Comparison of ENCODE assay signal across 7 cellular contexts in genomic region chr7:34918198-34918859, GRCh38.
DNase-seq lines count a peak whose midpoint lies in the region; FAIRE-seq and TF ChIP-seq lines count a peak whose summit lies in the region.
"Not testable (repeated sequence)": the region's sequence is repeated elsewhere in the genome, so short reads cannot be mapped to it uniquely, and the experiment has no call there.

No MANE protein-coding gene starts in this region.

- H3K27ac ChIP-seq in HEK293 (ENCODE audit: extremely low read depth, low read depth, low read length); neural progenitor cell: not testable (repeated sequence)

- not testable (repeated sequence) for H3K36me3 ChIP-seq in HEK293 (ENCODE audit: control insufficient read depth in 2 of 2, insufficient read depth in 1 of 2, low read length in 2 of 2); neural progenitor cell

- DNase-seq in DMS79 (lab: John Stamatoyannopoulos, UW) (peak; percentile 4), NCI-H446 treated with DMSO at 0.1 percent for 48 hours (lab: John Stamatoyannopoulos, UW) (peak; percentile 10), astrocyte of the cerebellum (ENCODE audit: low read depth) (peak; percentile 20), fibroblast of the aortic adventitia (ENCODE audit: low read depth) (peak; percentile 4)
- DNase-seq in neural progenitor cell (ENCODE audit: low spot score); urothelium cell line (ENCODE audit: low spot score): not testable (repeated sequence)

- H2AFZ ChIP-seq in neural progenitor cell (replicated peaks), result not testable (repeated sequence)

- not testable (repeated sequence) for H3K4me3 ChIP-seq in HEK293 (ENCODE audit: low read depth, low read length); astrocyte of the cerebellum (ENCODE audit: low read depth, low read length); fibroblast of the aortic adventitia (ENCODE audit: low read depth, low read length); neural progenitor cell

- H3K27me3 ChIP-seq in neural progenitor cell, result not testable (repeated sequence)

- not testable (repeated sequence) for H3K9ac ChIP-seq in neural progenitor cell

- H3K4me3 Mint-ChIP-seq in neural progenitor cell, result not testable (repeated sequence)

- H3K9me3 ChIP-seq in HEK293 (ENCODE audit: control insufficient read depth, insufficient read depth, low read depth, low read length); neural progenitor cell (ENCODE audit: low read depth): not testable (repeated sequence)

- CTCF ChIA-PET in HEK293 (lab: Yijun Ruan, JAX), result interaction anchor here (0.7 kb wide), 1 partner anchor 10 kb away, joined by 4 read pairs; no protein-coding TSS in a partner anchor

- not testable (repeated sequence) for H4K20me1 ChIP-seq in neural progenitor cell (ENCODE audit: low read depth)

- not testable (repeated sequence) for H3K36me3 Mint-ChIP-seq in neural progenitor cell

- TF ChIP-seq CTCF in HEK293 (tag by site-specific recombination; IDR thresholded peaks at IDR 0.05); astrocyte of the cerebellum (IDR thresholded peaks at IDR 0.05; ENCODE audit: low read depth, low read length, missing control alignments); fibroblast of the aortic adventitia (IDR thresholded peaks at IDR 0.05; ENCODE audit: insufficient read depth, low read length); neural progenitor cell (IDR thresholded peaks at IDR 0.05): not testable (repeated sequence)

- H3K4me1 Mint-ChIP-seq in neural progenitor cell, result peaks cover 17% of the 10 kb centered on the region

- in situ Hi-C loops in astrocyte of the cerebellum (cut with HindIII; ENCODE audit: low sequenced_read_pairs), result not testable (repeated sequence)

- POLR2A ChIA-PET in HEK293 (lab: Yijun Ruan, JAX), result not testable (repeated sequence)

- H3K4me1 ChIP-seq in HEK293 (ENCODE audit: control insufficient read depth, insufficient read depth, low read length); neural progenitor cell: not testable (repeated sequence)

- FAIRE-seq in urothelium cell line (lab: Jason Lieb, UNC), result peak; percentile 97

- not testable (repeated sequence) for H3K4me2 ChIP-seq in neural progenitor cell

- peak overlapping the region; percentile 54 for H3K27ac Mint-ChIP-seq in neural progenitor cell

- H3F3A ChIP-seq in neural progenitor cell (ENCODE audit: low read depth), result not testable (repeated sequence)

- H3K9me3 Mint-ChIP-seq in neural progenitor cell, result peaks cover 17% of the 10 kb centered on the region

- H3K27me3 Mint-ChIP-seq in neural progenitor cell (ENCODE audit: insufficient read depth, low read depth), result not testable (repeated sequence)

- not testable (repeated sequence) for H3K79me2 ChIP-seq in neural progenitor cell (ENCODE audit: low read depth)

TF ChIP-seq in HEK293, 187 proteins besides CTCF, POLR2A, EP300 and RAD21:
- TF ChIP-seq ZIC2 (tag by site-specific recombination; IDR thresholded peaks at IDR 0.05), result peak; percentile 72
